In genomic region chr2:157247068-157247407, GRCh38 we compare ENCODE assay signal across 1 cellular context.
A peak's percentile ranks its signal among the peaks of the same experiment; 100 is the strongest.
TF ChIP-seq lines count a peak whose summit lies in the region.

No MANE protein-coding gene starts in this region.

TF ChIP-seq in K562, 482 proteins besides CTCF, POLR2A, EP300 and RAD21 (continued from another document and continues in another):
- no peak for TF ChIP-seq TRIM25 (IDR thresholded peaks at IDR 0.05; ENCODE audit: borderline replicate concordance)
- no peak for TF ChIP-seq PRDM10 (IDR thresholded peaks at IDR 0.05; ENCODE audit: partially characterized antibody)
- 0 out of 2 replicates have a peak, but pooled peaks have one; percentile 51 for TF ChIP-seq ZNF395 (CRISPR knock-in tag; IDR thresholded peaks at IDR 0.05)
- TF ChIP-seq TARDBP (IDR thresholded peaks at IDR 0.05) = no peak
- no peak for TF ChIP-seq ZNF764 (CRISPR knock-in tag; IDR thresholded peaks at IDR 0.05; ENCODE audit: low read depth)
- no peak for TF ChIP-seq SAP30 (IDR thresholded peaks at IDR 0.05; ENCODE audit: borderline replicate concordance, insufficient read depth, low read depth, low read length, poor library complexity, severe bottlenecking)
- TF ChIP-seq CREB1 (IDR thresholded peaks at IDR 0.05) = no peak
- no peak for TF ChIP-seq CREB1 (CRISPR knock-in tag; IDR thresholded peaks at IDR 0.05)
- TF ChIP-seq ZNF75A (CRISPR knock-in tag; IDR thresholded peaks at IDR 0.05) = no peak
- TF ChIP-seq ZNF239 (CRISPR knock-in tag; IDR thresholded peaks at IDR 0.05) = peak; percentile 58
- TF ChIP-seq MIER1 (IDR thresholded peaks at IDR 0.05; ENCODE audit: low read depth) = no peak
- no peak for TF ChIP-seq ZNF253 (CRISPR knock-in tag; conservative IDR thresholded peaks at IDR 0.05)
- no peak for TF ChIP-seq CTBP1 (IDR thresholded peaks at IDR 0.05; ENCODE audit: borderline replicate concordance)
- no peak for TF ChIP-seq NR2C1 (IDR thresholded peaks at IDR 0.05)
- TF ChIP-seq NR2C1 (tag; IDR thresholded peaks at IDR 0.05) = peak; percentile 80
- no peak for TF ChIP-seq CHAMP1 (IDR thresholded peaks at IDR 0.05)
- no peak for TF ChIP-seq ZNF589 (CRISPR knock-in tag; IDR thresholded peaks at IDR 0.05; ENCODE audit: low read depth)
- no peak for TF ChIP-seq PHTF2 (CRISPR knock-in tag; IDR thresholded peaks at IDR 0.05)
- no peak for TF ChIP-seq ZNF133 (CRISPR knock-in tag; IDR thresholded peaks at IDR 0.05)
- no peak for TF ChIP-seq RNF2 (IDR thresholded peaks at IDR 0.05)
- no peak for TF ChIP-seq PHB (CRISPR knock-in tag; IDR thresholded peaks at IDR 0.05)
- no peak for TF ChIP-seq SIRT6 (IDR thresholded peaks at IDR 0.05; ENCODE audit: low read depth, low read length)
- TF ChIP-seq ZBTB1 (CRISPR knock-in tag; IDR thresholded peaks at IDR 0.05; ENCODE audit: borderline replicate concordance, low read depth) = no peak
- TF ChIP-seq KLF1 (tag; IDR thresholded peaks at IDR 0.05) = 0 out of 2 replicates have a peak, but pooled peaks have one; percentile 42
- TF ChIP-seq PRPF4 (IDR thresholded peaks at IDR 0.05; ENCODE audit: insufficient read depth, low read depth, low read length, poor library complexity, severe bottlenecking) = no peak
- TF ChIP-seq HES1 (IDR thresholded peaks at IDR 0.05; ENCODE audit: low read depth) = no peak
- no peak for TF ChIP-seq ZNF407 (IDR thresholded peaks at IDR 0.05; ENCODE audit: low read depth)
- no peak for TF ChIP-seq KLF10 (CRISPR knock-in tag; IDR thresholded peaks at IDR 0.05)
- TF ChIP-seq CREM (IDR thresholded peaks at IDR 0.05; ENCODE audit: low read depth) = no peak
- TF ChIP-seq MCM7 (IDR thresholded peaks at IDR 0.05) = no peak
- no peak for TF ChIP-seq HBP1 (CRISPR knock-in tag; IDR thresholded peaks at IDR 0.05)
- TF ChIP-seq ARID4B (CRISPR knock-in tag; IDR thresholded peaks at IDR 0.05) = no peak
- no peak for TF ChIP-seq NUFIP1 (IDR thresholded peaks at IDR 0.05; ENCODE audit: partially characterized antibody)
- TF ChIP-seq CBX1 (IDR thresholded peaks at IDR 0.05; ENCODE audit: low read depth) = no peak
